9 cellular contexts compared by ENCODE assay signal in the genomic region with DNA sequence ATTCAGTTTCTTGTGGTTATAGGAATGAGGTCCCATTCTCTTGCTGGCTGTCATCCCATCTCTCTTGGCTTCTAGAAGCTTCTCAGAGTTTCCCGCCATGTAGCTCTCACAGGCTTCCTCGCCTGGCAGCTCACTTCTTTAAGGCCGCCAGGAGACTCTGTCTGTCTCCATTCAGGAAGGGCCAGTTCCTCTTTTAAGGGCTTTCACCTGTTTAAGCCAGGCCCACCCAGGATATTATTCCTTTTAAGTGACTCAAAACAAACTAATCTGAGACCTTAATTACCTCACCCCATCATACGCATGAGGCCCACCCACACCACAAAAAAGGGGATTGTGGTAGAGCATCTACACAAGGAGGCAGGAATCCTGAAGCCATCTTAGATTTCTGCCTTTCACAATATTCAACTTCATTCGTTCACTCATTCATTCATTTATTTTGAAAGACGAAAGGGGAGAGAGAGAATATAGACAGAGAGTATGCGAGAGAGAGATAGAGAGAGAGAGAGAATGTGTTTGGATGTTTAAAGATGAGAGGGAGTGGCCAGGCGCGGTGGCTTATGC.
"Had no signal": no experiment of that assay in that cellular context is flagged by ENCODE, and none has a peak within 500 bp of the region (broad histone marks: within the 10 kb centered on the region; RNA-seq: fewer than 3 reads in every experiment).

No MANE protein-coding gene starts in this region.

- H3K9ac ChIP-seq: GM23248 had no signal

- ATAC-seq: HCT116, HepG2 had no signal

- FAIRE-seq: HepG2 had no signal

- DNase-seq: GM23248, GOT3, H7, KG1 had no signal

- H2AFZ ChIP-seq: GM23248 had no signal

- H3K4me1 ChIP-seq: HAP-1 had no signal

- H3K4me1 Mint-ChIP-seq: IgD-negative memory B cell had no signal

- H3K27ac ChIP-seq: GM23248, HL-60 had no signal

- H3K36me3 ChIP-seq: HAP-1 had no signal

- H3K27ac Mint-ChIP-seq: IgD-negative memory B cell had no signal

- H3K4me3 ChIP-seq: GM23248, HAP-1 had no signal
